ENCODE assay signal across 1 cellular context in the genomic region with DNA sequence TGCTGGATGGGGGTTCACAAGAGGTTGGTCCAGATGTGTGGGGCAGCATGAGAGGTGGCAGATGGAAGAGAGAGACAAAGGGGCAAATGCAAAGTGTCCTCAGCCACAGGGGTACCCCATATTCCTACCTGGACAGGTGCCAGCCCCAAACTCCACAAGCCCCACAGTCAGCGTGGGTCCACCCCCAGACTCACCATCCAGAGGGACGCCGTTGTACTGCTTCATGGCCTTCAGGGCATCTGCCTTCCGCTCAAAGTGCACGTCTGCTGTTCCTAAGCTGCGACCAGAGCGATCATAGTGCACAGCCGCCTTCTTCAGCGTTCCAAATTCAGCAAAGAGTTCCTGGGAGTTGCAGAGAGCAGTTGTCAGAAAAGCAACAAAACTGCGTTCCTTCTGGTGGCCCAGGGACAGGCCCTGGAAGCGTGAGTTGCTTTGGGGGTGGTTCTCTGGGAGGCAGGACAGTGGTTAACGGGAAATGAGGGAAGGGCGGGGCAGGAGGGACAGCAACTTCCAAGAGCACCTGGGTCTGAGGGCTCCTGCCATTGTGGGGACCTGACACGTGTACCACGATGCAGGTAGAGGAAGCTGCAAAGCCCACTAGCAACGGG.
TF ChIP-seq lines count a peak whose summit lies in the region.

No MANE protein-coding gene starts in this region.

TF ChIP-seq in HepG2, 621 proteins besides CTCF, POLR2A, EP300 and RAD21:
- TF ChIP-seq AGO2 (optimal IDR thresholded peaks at IDR 0.05; ENCODE audit: low read depth, low read length) (peak; percentile 55), CHD2 (IDR thresholded peaks at IDR 0.05; ENCODE audit: low read depth, low read length) (no peak), ZNF607 (CRISPR knock-in tag; IDR thresholded peaks at IDR 0.05; ENCODE audit: borderline replicate concordance) (0 out of 2 replicates have a peak, but pooled peaks have one; percentile 16), PRPF4 (IDR thresholded peaks at IDR 0.05; ENCODE audit: low read depth, low read length, poor library complexity, severe bottlenecking) (peak; percentile 15), ZNF205 (CRISPR knock-in tag; IDR thresholded peaks at IDR 0.05) (no peak), ZNF841 (CRISPR knock-in tag; IDR thresholded peaks at IDR 0.05; ENCODE audit: borderline replicate concordance) (no peak), SMAD1 (CRISPR knock-in tag; IDR thresholded peaks at IDR 0.05; ENCODE audit: borderline replicate concordance, low read depth) (0 out of 2 replicates have a peak, but pooled peaks have one; percentile 21), ZNF567 (CRISPR knock-in tag; IDR thresholded peaks at IDR 0.05; ENCODE audit: borderline replicate concordance) (0 out of 2 replicates have a peak, but pooled peaks have one; percentile 20), NRL (CRISPR knock-in tag; IDR thresholded peaks at IDR 0.05; ENCODE audit: borderline replicate concordance) (0 out of 2 replicates have a peak, but pooled peaks have one; percentile 5)
- TF ChIP-seq, protein P1, sequence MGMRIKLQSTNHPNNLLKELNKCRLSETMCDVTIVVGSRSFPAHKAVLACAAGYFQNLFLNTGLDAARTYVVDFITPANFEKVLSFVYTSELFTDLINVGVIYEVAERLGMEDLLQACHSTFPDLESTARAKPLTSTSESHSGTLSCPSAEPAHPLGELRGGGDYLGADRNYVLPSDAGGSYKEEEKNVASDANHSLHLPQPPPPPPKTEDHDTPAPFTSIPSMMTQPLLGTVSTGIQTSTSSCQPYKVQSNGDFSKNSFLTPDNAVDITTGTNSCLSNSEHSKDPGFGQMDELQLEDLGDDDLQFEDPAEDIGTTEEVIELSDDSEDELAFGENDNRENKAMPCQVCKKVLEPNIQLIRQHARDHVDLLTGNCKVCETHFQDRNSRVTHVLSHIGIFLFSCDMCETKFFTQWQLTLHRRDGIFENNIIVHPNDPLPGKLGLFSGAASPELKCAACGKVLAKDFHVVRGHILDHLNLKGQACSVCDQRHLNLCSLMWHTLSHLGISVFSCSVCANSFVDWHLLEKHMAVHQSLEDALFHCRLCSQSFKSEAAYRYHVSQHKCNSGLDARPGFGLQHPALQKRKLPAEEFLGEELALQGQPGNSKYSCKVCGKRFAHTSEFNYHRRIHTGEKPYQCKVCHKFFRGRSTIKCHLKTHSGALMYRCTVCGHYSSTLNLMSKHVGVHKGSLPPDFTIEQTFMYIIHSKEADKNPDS (CRISPR knock-in tag; IDR thresholded peaks at IDR 0.05) = no peak
- TF ChIP-seq, protein P2, sequence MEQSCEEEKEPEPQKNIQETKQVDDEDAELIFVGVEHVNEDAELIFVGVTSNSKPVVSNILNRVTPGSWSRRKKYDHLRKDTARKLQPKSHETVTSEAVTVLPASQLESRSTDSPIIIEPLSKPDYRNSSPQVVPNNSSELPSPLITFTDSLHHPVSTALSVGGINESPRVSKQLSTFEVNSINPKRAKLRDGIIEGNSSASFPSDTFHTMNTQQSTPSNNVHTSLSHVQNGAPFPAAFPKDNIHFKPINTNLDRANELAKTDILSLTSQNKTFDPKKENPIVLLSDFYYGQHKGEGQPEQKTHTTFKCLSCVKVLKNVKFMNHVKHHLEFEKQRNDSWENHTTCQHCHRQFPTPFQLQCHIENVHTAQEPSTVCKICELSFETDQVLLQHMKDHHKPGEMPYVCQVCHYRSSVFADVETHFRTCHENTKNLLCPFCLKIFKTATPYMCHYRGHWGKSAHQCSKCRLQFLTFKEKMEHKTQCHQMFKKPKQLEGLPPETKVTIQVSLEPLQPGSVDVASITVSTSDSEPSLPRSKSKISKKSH (CRISPR knock-in tag; IDR thresholded peaks at IDR 0.05; ENCODE audit: borderline replicate concordance) = no peak
- TF ChIP-seq, protein P3, sequence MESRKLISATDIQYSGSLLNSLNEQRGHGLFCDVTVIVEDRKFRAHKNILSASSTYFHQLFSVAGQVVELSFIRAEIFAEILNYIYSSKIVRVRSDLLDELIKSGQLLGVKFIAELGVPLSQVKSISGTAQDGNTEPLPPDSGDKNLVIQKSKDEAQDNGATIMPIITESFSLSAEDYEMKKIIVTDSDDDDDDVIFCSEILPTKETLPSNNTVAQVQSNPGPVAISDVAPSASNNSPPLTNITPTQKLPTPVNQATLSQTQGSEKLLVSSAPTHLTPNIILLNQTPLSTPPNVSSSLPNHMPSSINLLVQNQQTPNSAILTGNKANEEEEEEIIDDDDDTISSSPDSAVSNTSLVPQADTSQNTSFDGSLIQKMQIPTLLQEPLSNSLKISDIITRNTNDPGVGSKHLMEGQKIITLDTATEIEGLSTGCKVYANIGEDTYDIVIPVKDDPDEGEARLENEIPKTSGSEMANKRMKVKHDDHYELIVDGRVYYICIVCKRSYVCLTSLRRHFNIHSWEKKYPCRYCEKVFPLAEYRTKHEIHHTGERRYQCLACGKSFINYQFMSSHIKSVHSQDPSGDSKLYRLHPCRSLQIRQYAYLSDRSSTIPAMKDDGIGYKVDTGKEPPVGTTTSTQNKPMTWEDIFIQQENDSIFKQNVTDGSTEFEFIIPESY (CRISPR knock-in tag; IDR thresholded peaks at IDR 0.05) = no peak
